Comparison of ENCODE assay signal across 9 cellular contexts in the genomic region with DNA sequence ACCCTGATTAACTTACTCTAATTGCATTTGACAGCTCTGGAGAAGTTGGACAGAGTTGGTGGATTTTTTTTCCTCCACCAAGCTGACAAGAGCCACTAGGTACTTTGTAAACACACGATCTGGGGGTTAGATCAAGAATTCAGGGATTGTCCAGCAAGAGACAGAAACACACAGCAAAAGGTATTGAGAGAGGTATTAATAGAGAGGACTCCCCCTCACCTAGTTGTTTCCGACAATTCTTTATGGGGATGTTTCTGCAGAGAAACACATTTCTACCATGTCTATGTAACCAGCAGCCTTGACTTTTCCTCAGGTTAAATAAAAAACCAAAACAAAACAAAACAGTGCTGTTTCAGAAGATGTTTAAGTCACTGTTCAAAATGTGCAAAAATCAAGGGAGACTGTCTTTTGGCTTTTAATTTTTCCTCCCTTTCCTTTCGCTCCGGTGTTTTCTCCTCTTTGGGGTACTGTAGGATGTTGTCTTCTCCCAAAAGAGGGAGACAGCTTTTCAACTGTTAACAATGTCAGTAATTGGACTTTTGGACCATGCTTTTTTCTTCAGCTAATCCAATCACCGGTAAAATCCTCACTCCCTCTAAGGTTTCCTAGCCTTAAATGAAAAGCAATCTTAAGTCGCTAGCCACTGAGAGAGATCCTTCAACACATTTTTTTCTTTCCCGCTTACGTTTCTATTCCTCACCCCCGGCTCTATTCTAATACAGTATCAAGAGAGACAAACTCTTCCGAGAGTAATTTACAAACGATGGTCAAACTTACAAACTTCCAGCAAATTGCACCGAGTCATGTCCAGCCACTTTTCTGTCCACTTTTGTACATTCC. TPM values are rescaled to one million over a fixed set of nuclear protein-coding genes. Genes with fewer than 3 reads are reported as not detected.
DNase-seq lines count a peak whose midpoint lies in the region; ATAC-seq, FAIRE-seq and TF ChIP-seq lines count a peak whose summit lies in the region.
"Had no signal": no experiment of that assay in that cellular context is flagged by ENCODE, and none has a peak within 500 bp of the region (broad histone marks: within the 10 kb centered on the region; RNA-seq: fewer than 3 reads in every experiment).

No MANE protein-coding gene starts in this region.

- H3K36me3 ChIP-seq in HCT116 (ENCODE audit: control insufficient read depth in 1 of 2, insufficient read depth in 2 of 2, low read length in 2 of 2): no peaks in the 10 kb centered on the region
- H3K36me3 ChIP-seq in SJSA1: no peaks in the 10 kb centered on the region
- no peaks in the 10 kb centered on the region for H3K36me3 ChIP-seq in esophagus squamous epithelium
- no peaks in the 10 kb centered on the region for H3K36me3 ChIP-seq in osteoblast (ENCODE audit: insufficient read depth, low read length)

- H3K4me2 ChIP-seq in HCT116 (ENCODE audit: low read length) (peak overlapping the region; percentile 90), osteoblast (ENCODE audit: insufficient read depth, low read length) (peak overlapping the region; percentile 96)

- POLR2A ChIA-PET in HCT116 (lab: Charles Lee): interaction anchor here (0.6 to 2.1 kb wide), 12 partner anchors 13 to 493 kb away, joined by 3 to 4 read pairs (median 4); partner anchors contain the start of genes CCDC82 and JRKL

- RAD21 ChIA-PET in HCT116 (lab: Charles Lee; ENCODE audit: low non-redundant PET in 1 of 2, low total read pairs in 2 of 2, uncharacterized antibody in 2 of 2, unreplicated experiment in 2 of 2): interaction anchor here (0.5 to 1.7 kb wide), 15 partner anchors 10 to 506 kb away, joined by 3 to 10 read pairs (median 4); partner anchors contain the start of genes CCDC82 (in 1 of the 2) and JRKL (in 1 of the 2)

- peak overlapping the region; percentile 59 for H3K9ac ChIP-seq in HCT116 (ENCODE audit: low read length)

- CTCF ChIA-PET in HCT116 (lab: Charles Lee): interaction anchor here (0.6 to 4.0 kb wide), 49 partner anchors 8 to 1188 kb away, joined by 3 to 65 read pairs (median 4); partner anchors contain the start of genes CCDC82 and JRKL

- H4K20me1 ChIP-seq in HCT116 (ENCODE audit: insufficient read depth) (no peaks in the 10 kb centered on the region), osteoblast (ENCODE audit: insufficient read depth, low read length) (peaks cover 11% of the 10 kb centered on the region)

- TF ChIP-seq RAD21 in HCT116 (IDR thresholded peaks at IDR 0.05; ENCODE audit: low read depth): no peak

- no peak overlapping the region for H3K27ac ChIP-seq in HCT116 (ENCODE audit: low read depth, low read length)
- peak overlapping the region; percentile 68 for H3K27ac ChIP-seq in SJSA1
- peak overlapping the region; percentile 72 to 93 (median 85) for H3K27ac ChIP-seq in esophagus squamous epithelium
- H3K27ac ChIP-seq in osteoblast (ENCODE audit: low read depth, low read length): peak overlapping the region; percentile 95

- ATAC-seq in HCT116: 0 out of 2 replicates have a peak, but pooled peaks have one; percentile 1
- no peak for ATAC-seq in HG03439 (IDR thresholded peaks at IDR 0.05; ENCODE audit: unreplicated experiment)

- TF ChIP-seq CTCF in HCT116 (IDR thresholded peaks at IDR 0.05 in 2 of 3, conservative IDR thresholded peaks at IDR 0.05 in 1 of 3; ENCODE audit: borderline replicate concordance in 1 of 3, insufficient read depth in 1 of 3, low read depth in 2 of 3, low read length in 2 of 3) (no peak), esophagus squamous epithelium (IDR thresholded peaks at IDR 0.05) (no peak), osteoblast (IDR thresholded peaks at IDR 0.05; ENCODE audit: extremely low read depth, low read depth, low read length) (no peak)

- H3K4me1 ChIP-seq in HCT116 (ENCODE audit: control insufficient read depth in 1 of 2, insufficient read depth in 2 of 2, low read length in 2 of 2) (peaks cover 4 to 20% of the 10 kb centered on the region in 2 experiments; a peak in 3 of 4 replicates), SJSA1 (replicated peaks) (peaks cover 42% of the 10 kb centered on the region), esophagus squamous epithelium (peaks cover 35 to 54% (median 38%) of the 10 kb centered on the region in 3 donors), osteoblast (ENCODE audit: insufficient read depth, low read length) (peaks cover 43% of the 10 kb centered on the region)

- H2AFZ ChIP-seq in HCT116 (ENCODE audit: low read depth, low read length, poor library complexity, severe bottlenecking) (peak overlapping the region; percentile 79), osteoblast (ENCODE audit: low read length) (peak overlapping the region; percentile 64)

- H3K9me2 ChIP-seq in HCT116 (ENCODE audit: insufficient read depth): no peaks in the 10 kb centered on the region

- H3K27me3 ChIP-seq in HCT116 (ENCODE audit: insufficient read depth, low read length) (no peaks in the 10 kb centered on the region), SJSA1 (replicated peaks) (no peaks in the 10 kb centered on the region), esophagus squamous epithelium (no peaks in the 10 kb centered on the region), osteoblast (ENCODE audit: insufficient read depth, low read length) (no peaks in the 10 kb centered on the region)

- DNase-seq in HCT116 (ENCODE audit: low read depth, low spot score): no peak
- no peak for DNase-seq in SJSA1 (ENCODE audit: low read depth in 1 of 2, low spot score in 2 of 2)
- DNase-seq in esophagus squamous epithelium (lab: John Stamatoyannopoulos, UW): no peak
- DNase-seq in osteoblast (ENCODE audit: insufficient read length, low spot score, missing footprints): no peak
- no peak for DNase-seq in HPDE6-E6E7 (ENCODE audit: extremely low spot score)
- no peak for DNase-seq in frontal cortex (ENCODE audit: low spot score in 2 of 2)
- no peak for DNase-seq in superior temporal gyrus (ENCODE audit: extremely low spot score)

- peak overlapping the region; percentile 59 to 69 for H3K4me3 ChIP-seq in HCT116 (replicated peaks in 1 of 2; ENCODE audit: low read depth in 1 of 2, low read length in 2 of 2)
- H3K4me3 ChIP-seq in SJSA1: peak overlapping the region; percentile 54
- peak overlapping the region; percentile 44 to 91 (median 80) for H3K4me3 ChIP-seq in esophagus squamous epithelium
- H3K4me3 ChIP-seq in osteoblast (ENCODE audit: insufficient read depth, low read length): peak overlapping the region; percentile 80

- whole genome bisulfite sequencing in esophagus squamous epithelium, 2 donors: 0 to 1% methylated on average over 12 of the region's 12 CpGs

- BruUV-seq in HCT116 (replicated peaks; lab: Mats Ljungman, UMichigan): TSS peak; percentile 74

- intact Hi-C loops in HCT116 (cut with micrococcal nuclease) (loop anchor here (5.0 kb wide), 1 partner anchor 100 kb away; no protein-coding TSS in a partner anchor), esophagus squamous epithelium (cut with DNase I) (no loop called here)

- FAIRE-seq in frontal cortex (lab: Jason Lieb, UNC): no peak
- FAIRE-seq: TTC549 had no signal

- H3K9me3 ChIP-seq in HCT116 (ENCODE audit: control insufficient read depth in 1 of 2, insufficient read depth in 1 of 2, low read depth in 1 of 2, low read length in 2 of 2) (no peaks in the 10 kb centered on the region), SJSA1 (replicated peaks) (no peaks in the 10 kb centered on the region), esophagus squamous epithelium (no peaks in the 10 kb centered on the region), osteoblast (ENCODE audit: low read depth, low read length) (no peaks in the 10 kb centered on the region)

- H3K79me2 ChIP-seq in HCT116 (ENCODE audit: insufficient read depth, low read length): no peaks in the 10 kb centered on the region
- peaks cover 57% of the 10 kb centered on the region for H3K79me2 ChIP-seq in osteoblast (ENCODE audit: insufficient read depth, low read length)

- TF ChIP-seq POLR2A in HCT116 (IDR thresholded peaks at IDR 0.05; ENCODE audit: borderline replicate concordance, extremely low read depth, insufficient read depth, insufficient read length) (no peak), esophagus squamous epithelium (IDR thresholded peaks at IDR 0.05) (no peak)

TF ChIP-seq in HCT116, 20 proteins besides CTCF, POLR2A, EP300 and RAD21 (continues in another document):
- TF ChIP-seq SRF (IDR thresholded peaks at IDR 0.05; ENCODE audit: low read depth): no peak

RNA-seq across cellular contexts. Expression of gene MAML2, which starts 0.6 kb away (rescaled TPM):
- total RNA-seq in HCT116 (2021; ENCODE audit: unreplicated experiment) (2.6 TPM), esophagus squamous epithelium (10 to 100 TPM in 1 of 4 donors, 1 to 10 TPM in 3; 4.7 to 21.7 (median 7.3) TPM), osteoblast (17.4 and 19.2 TPM in 2 replicates), frontal cortex (3.3 TPM)
- polyA plus RNA-seq in HCT116 (2012): 1.5 and 2.1 TPM in 2 replicates
- 6.1 and 8.7 TPM in 2 replicates for total RNA-seq in SJSA1 (2014; rRNA removed; shearing (Covaris generic))

RNA-seq across cellular contexts. Expression of gene CCDC82, which starts 47.4 kb away (rescaled TPM):
- total RNA-seq in HCT116 (2021; ENCODE audit: unreplicated experiment) (11.2 TPM), esophagus squamous epithelium (10 to 100 TPM in 2 of 4 donors, 1 to 10 TPM in 2; 8.8 to 18.7 (median 10.0) TPM), osteoblast (19.5 and 21.8 TPM in 2 replicates), frontal cortex (50.5 TPM)
- polyA plus RNA-seq in HCT116 (2012): 2.9 and 5.4 TPM in 2 replicates
- total RNA-seq in SJSA1 (2014; rRNA removed; shearing (Covaris generic)): 12.6 and 23.7 TPM in 2 replicates

RNA-seq across cellular contexts. Expression of gene JRKL, which starts 47.5 kb away (rescaled TPM):
- total RNA-seq in HCT116 (2021; ENCODE audit: unreplicated experiment): 6.7 TPM
- 2.8 and 4.0 TPM in 2 replicates for polyA plus RNA-seq in HCT116 (2012)
- 3.8 and 4.5 TPM in 2 replicates for total RNA-seq in SJSA1 (2014; rRNA removed; shearing (Covaris generic))
- 1 to 10 TPM; 4.3 to 6.1 (median 4.6) TPM for total RNA-seq in esophagus squamous epithelium
- total RNA-seq in osteoblast: 8.5 and 9.8 TPM in 2 replicates
- total RNA-seq in frontal cortex: 13.5 TPM
